In the genomic region with DNA sequence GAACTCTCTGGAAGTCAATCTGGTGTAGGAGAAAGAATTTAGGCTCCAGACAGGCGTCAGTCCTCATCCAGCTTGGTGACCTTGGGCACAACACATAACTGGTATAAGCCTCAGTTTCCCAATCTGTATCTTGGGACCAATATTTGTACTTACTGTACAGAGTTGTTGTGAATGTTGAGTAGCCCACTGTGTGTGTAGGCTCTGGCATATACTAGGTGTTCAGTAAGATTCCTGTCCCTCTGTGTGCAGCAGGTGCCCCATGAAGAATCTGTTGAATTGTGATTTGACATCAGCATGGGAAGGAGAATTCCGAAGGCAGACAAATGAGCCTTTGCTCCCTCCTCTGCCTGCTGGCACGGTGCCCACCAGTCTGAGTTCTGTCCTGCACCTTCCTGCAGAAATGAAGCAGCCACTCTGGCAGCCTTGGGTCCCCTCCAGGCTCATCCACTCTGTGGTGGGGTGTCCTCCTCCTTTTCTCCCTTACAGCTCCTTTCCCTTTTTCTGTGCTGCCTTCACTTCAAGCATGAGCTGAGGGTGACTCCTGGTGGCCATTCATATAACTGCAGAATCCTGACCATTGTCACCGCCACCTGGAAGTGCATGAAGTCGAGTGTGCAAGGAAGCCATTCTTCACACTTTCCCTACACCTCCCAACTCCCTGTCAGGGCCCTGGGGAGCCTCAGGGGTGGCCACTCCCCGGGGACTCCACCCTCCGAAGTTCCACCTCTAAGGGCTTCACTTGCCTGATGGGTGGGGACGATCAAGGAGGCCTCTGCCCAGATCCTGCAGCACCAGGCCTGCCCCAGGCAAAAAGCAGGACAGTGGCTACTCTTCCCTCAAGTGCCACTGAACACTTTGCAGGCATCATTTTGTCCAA, we compare ENCODE assay signal across 8 cellular contexts. TPM values are rescaled to one million over a fixed set of nuclear protein-coding genes. Genes with fewer than 3 reads are reported as not detected.
DNase-seq lines count a peak whose midpoint lies in the region; ATAC-seq and TF ChIP-seq lines count a peak whose summit lies in the region.

No MANE protein-coding gene starts in this region.

- H3K4me3 Mint-ChIP-seq in WTC11 (no peak overlapping the region), chondrocyte (ENCODE audit: unreplicated experiment) (no peak overlapping the region), memory B cell (no peak overlapping the region)

- H3K4me1 Mint-ChIP-seq in WTC11 (peaks cover 29% of the 10 kb centered on the region), chondrocyte (ENCODE audit: low read depth) (peaks cover 20% of the 10 kb centered on the region), memory B cell (peaks cover 10% of the 10 kb centered on the region)

- H3K27me3 Mint-ChIP-seq in WTC11 (ENCODE audit: low read depth) (no peaks in the 10 kb centered on the region), chondrocyte (ENCODE audit: low read depth) (no peaks in the 10 kb centered on the region), memory B cell (peaks cover 7% of the 10 kb centered on the region)

- H3K9me3 Mint-ChIP-seq in WTC11 (no peaks in the 10 kb centered on the region), chondrocyte (ENCODE audit: low read depth) (no peaks in the 10 kb centered on the region), memory B cell (no peaks in the 10 kb centered on the region)

- CTCF ChIA-PET in WTC11 (lab: Charles Lee) = interaction anchor here (0.5 to 4.5 kb wide), 95 partner anchors 9 to 503 kb away, joined by 3 to 52 read pairs (median 4); a partner anchor contains a TSS

- H3K36me3 Mint-ChIP-seq in WTC11 = no peaks in the 10 kb centered on the region
- no peaks in the 10 kb centered on the region for H3K36me3 Mint-ChIP-seq in chondrocyte (ENCODE audit: low read depth)
- H3K36me3 Mint-ChIP-seq in memory B cell = no peaks in the 10 kb centered on the region

- peak; percentile 65 for DNase-seq in activated gamma-delta T cell treated with Interleukin-2 at 50 U/mL for 16 hours
- DNase-seq in activated gamma-delta T cell (lab: John Stamatoyannopoulos, UW) = no peak
- peak; percentile 86 for DNase-seq in WTC11 (ENCODE audit: low spot score)
- no peak for DNase-seq in chondrocyte (ENCODE audit: low spot score)
- DNase-seq in memory B cell (ENCODE audit: low spot score in 2 of 2) = peak; percentile 78 to 81
- DNase-seq in stimulated activated CD8-positive, alpha-beta memory T cell treated with anti-CD3 and anti-CD28 coated beads, Interleukin-4, amount 100 ng/mL, for 48 hours = peak; percentile 83
- no peak for DNase-seq in DMS53 treated with DMSO at 0.1 percent for 48 hours (lab: John Stamatoyannopoulos, UW; ENCODE audit: unreplicated experiment)

- peak; percentile 47 for ATAC-seq in WTC11
- ATAC-seq in memory B cell (ENCODE audit: low read depth) = peak; percentile 61
- ATAC-seq in HG02981 (IDR thresholded peaks at IDR 0.05; ENCODE audit: unreplicated experiment) = no peak

- POLR2A ChIA-PET in WTC11 (lab: Charles Lee) = interaction anchor here (1.0 kb wide), 1 partner anchor 309 kb away, joined by 6 read pairs; a partner anchor contains a TSS

- H3K27ac Mint-ChIP-seq in WTC11 (no peak overlapping the region), chondrocyte (ENCODE audit: unreplicated experiment) (no peak overlapping the region), memory B cell (no peak overlapping the region)

- TF ChIP-seq CTCF in WTC11 (IDR thresholded peaks at IDR 0.05) (peak; percentile 83), chondrocyte (IDR thresholded peaks at IDR 0.05) (peak; percentile 91)

TF ChIP-seq in WTC11, 78 proteins besides CTCF, POLR2A, EP300 and RAD21 (continues in another document):
- TF ChIP-seq CREB1 (CRISPR knock-in tag; IDR thresholded peaks at IDR 0.05) (no peak), NR1H2 (CRISPR knock-in tag; IDR thresholded peaks at IDR 0.05) (no peak), ZNF263 (CRISPR knock-in tag; IDR thresholded peaks at IDR 0.05; ENCODE audit: low read depth) (peak; percentile 69; the same call in 1 of the 2 replicates), ZNF232 (CRISPR knock-in tag; IDR thresholded peaks at IDR 0.05) (no peak), HMGA2 (CRISPR knock-in tag; IDR thresholded peaks at IDR 0.05) (no peak), GABPB1 (CRISPR knock-in tag; IDR thresholded peaks at IDR 0.05) (peak; percentile 43; the same call in 1 of the 2 replicates), JUN (CRISPR knock-in tag; IDR thresholded peaks at IDR 0.05) (no peak), TEAD4 (CRISPR knock-in tag; IDR thresholded peaks at IDR 0.05) (no peak), CBFB (CRISPR knock-in tag; IDR thresholded peaks at IDR 0.05; ENCODE audit: low read depth) (no peak)
- TF ChIP-seq, protein P1, sequence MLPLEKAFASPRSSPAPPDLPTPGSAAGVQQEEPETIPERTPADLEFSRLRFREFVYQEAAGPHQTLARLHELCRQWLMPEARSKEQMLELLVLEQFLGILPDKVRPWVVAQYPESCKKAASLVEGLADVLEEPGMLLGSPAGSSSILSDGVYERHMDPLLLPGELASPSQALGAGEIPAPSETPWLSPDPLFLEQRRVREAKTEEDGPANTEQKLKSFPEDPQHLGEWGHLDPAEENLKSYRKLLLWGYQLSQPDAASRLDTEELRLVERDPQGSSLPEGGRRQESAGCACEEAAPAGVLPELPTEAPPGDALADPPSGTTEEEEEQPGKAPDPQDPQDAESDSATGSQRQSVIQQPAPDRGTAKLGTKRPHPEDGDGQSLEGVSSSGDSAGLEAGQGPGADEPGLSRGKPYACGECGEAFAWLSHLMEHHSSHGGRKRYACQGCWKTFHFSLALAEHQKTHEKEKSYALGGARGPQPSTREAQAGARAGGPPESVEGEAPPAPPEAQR (CRISPR knock-in tag; IDR thresholded peaks at IDR 0.05) = no peak
- TF ChIP-seq, protein P2, sequence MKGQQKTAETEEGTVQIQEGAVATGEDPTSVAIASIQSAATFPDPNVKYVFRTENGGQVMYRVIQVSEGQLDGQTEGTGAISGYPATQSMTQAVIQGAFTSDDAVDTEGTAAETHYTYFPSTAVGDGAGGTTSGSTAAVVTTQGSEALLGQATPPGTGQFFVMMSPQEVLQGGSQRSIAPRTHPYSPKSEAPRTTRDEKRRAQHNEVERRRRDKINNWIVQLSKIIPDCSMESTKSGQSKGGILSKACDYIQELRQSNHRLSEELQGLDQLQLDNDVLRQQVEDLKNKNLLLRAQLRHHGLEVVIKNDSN (CRISPR knock-in tag; IDR thresholded peaks at IDR 0.05) = no peak
- TF ChIP-seq, protein P3, sequence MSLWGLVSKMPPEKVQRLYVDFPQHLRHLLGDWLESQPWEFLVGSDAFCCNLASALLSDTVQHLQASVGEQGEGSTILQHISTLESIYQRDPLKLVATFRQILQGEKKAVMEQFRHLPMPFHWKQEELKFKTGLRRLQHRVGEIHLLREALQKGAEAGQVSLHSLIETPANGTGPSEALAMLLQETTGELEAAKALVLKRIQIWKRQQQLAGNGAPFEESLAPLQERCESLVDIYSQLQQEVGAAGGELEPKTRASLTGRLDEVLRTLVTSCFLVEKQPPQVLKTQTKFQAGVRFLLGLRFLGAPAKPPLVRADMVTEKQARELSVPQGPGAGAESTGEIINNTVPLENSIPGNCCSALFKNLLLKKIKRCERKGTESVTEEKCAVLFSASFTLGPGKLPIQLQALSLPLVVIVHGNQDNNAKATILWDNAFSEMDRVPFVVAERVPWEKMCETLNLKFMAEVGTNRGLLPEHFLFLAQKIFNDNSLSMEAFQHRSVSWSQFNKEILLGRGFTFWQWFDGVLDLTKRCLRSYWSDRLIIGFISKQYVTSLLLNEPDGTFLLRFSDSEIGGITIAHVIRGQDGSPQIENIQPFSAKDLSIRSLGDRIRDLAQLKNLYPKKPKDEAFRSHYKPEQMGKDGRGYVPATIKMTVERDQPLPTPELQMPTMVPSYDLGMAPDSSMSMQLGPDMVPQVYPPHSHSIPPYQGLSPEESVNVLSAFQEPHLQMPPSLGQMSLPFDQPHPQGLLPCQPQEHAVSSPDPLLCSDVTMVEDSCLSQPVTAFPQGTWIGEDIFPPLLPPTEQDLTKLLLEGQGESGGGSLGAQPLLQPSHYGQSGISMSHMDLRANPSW (CRISPR knock-in tag; conservative IDR thresholded peaks at IDR 0.05; ENCODE audit: low read depth) = no peak
- TF ChIP-seq, protein P4, sequence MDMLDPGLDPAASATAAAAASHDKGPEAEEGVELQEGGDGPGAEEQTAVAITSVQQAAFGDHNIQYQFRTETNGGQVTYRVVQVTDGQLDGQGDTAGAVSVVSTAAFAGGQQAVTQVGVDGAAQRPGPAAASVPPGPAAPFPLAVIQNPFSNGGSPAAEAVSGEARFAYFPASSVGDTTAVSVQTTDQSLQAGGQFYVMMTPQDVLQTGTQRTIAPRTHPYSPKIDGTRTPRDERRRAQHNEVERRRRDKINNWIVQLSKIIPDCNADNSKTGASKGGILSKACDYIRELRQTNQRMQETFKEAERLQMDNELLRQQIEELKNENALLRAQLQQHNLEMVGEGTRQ (CRISPR knock-in tag; IDR thresholded peaks at IDR 0.05) = no peak
- TF ChIP-seq, protein P5, sequence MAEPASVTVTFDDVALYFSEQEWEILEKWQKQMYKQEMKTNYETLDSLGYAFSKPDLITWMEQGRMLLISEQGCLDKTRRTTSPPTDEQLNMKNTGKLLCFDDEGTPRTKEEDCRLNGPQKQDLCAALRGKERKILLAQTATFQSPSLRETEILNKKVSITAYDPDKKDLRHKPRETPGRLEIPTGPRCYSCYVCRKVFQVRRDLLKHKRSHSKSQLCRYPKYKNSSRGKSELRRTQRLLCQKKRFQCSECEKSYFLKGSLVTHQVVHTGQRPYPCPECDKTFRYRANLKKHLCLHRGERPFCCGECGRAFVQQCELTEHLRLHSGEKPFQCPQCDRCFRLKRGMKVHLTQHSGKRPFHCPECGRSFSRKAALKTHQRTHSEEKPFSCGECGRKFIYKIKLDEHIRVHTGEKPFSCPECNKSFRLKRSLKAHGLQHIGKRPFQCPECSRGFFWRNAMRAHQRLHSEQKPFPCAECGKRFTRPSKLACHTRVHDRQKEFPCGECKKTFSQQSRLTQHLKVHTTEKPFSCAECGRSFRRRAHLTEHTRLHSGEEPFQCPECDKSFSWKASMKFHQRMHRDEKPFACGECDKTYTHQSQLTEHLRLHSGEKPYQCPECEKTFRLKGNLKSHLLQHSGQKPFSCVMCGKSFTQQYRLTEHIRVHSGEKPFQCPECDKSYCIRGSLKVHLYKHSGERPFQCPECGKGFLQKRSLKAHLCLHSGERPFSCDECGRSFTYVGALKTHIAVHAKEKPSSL (CRISPR knock-in tag; conservative IDR thresholded peaks at IDR 0.05) = no peak

RNA-seq across cellular contexts. Expression of a gene that starts 48.2 kb away (rescaled TPM):
- total RNA-seq in WTC11 (2021) = 70.0 to 74.2 TPM (median 74.2 TPM) in 3 replicates
- 35.1 to 38.7 TPM (median 35.5 TPM) in 3 replicates for total RNA-seq in chondrocyte

RNA-seq across cellular contexts. Expression of a gene that starts 48.3 kb away (rescaled TPM):
- total RNA-seq in WTC11 (2021) = 72.8 to 75.2 TPM (median 74.0 TPM) in 3 replicates
- 36.2 to 40.7 TPM (median 40.3 TPM) in 3 replicates for total RNA-seq in chondrocyte

Comparison
In these comparisons a context has a peak if more than half of its experiments do, and no peak if none do; other contexts are left out.
1. DNase-seq: peak in activated gamma-delta T cell treated with Interleukin-2 at 50 U/mL for 16 hours (single experiment), WTC11 (single experiment), memory B cell (2 of 2) and stimulated activated CD8-positive, alpha-beta memory T cell treated with anti-CD3 and anti-CD28 coated beads, Interleukin-4, amount 100 ng/mL, for 48 hours (single experiment); none in activated gamma-delta T cell (single experiment), chondrocyte (single experiment) and DMS53 treated with DMSO at 0.1 percent for 48 hours (single experiment).